Comparison of ENCODE assay signal across 10 cellular contexts in genomic region chr4:101304916-101305315, GRCh38. TPM values are rescaled to one million over a fixed set of nuclear protein-coding genes. Genes with fewer than 3 reads are reported as not detected.
DNase-seq lines count a peak whose midpoint lies in the region; ATAC-seq and TF ChIP-seq lines count a peak whose summit lies in the region.
"Had no signal": no experiment of that assay in that cellular context is flagged by ENCODE, and none has a peak within 500 bp of the region (broad histone marks: within the 10 kb centered on the region; RNA-seq: fewer than 3 reads in every experiment).

No MANE protein-coding gene starts in this region.

- H4K20me1 ChIP-seq in smooth muscle cell (ENCODE audit: low read depth): peaks cover 97% of the 10 kb centered on the region

- H3K4me3 ChIP-seq in HUES48 (ENCODE audit: low read depth, low read length) (no peak overlapping the region), smooth muscle cell (peak overlapping the region; percentile 2)

- H3K27me3 ChIP-seq in HUES48 (ENCODE audit: control insufficient read depth, insufficient read depth, low read length): no peaks in the 10 kb centered on the region
- no peaks in the 10 kb centered on the region for H3K27me3 ChIP-seq in smooth muscle cell (ENCODE audit: low read depth)

- no peak for TF ChIP-seq CTCF in smooth muscle cell (IDR thresholded peaks at IDR 0.05; ENCODE audit: borderline replicate concordance, insufficient read depth, poor library complexity, severe bottlenecking)

- WGBS in smooth muscle cell (ENCODE audit: low lambda C conversion rate): 2% methylated on average over 2 of the region's 2 CpGs

- peak overlapping the region; percentile 77 for H3K4me2 ChIP-seq in smooth muscle cell

- peak overlapping the region; percentile 47 for H3K27ac Mint-ChIP-seq in T-helper 17 cell

- H3K9ac ChIP-seq in HUES48 (ENCODE audit: low read depth, low read length) (no peak overlapping the region), smooth muscle cell (ENCODE audit: low read depth) (no peak overlapping the region)

- peak overlapping the region; percentile 88 for H3K27ac ChIP-seq in HUES48 (ENCODE audit: low read depth, low read length)
- peak overlapping the region; percentile 73 for H3K27ac ChIP-seq in smooth muscle cell (ENCODE audit: low read depth)

- H3K36me3 Mint-ChIP-seq in T-helper 17 cell (ENCODE audit: low read depth): no peaks in the 10 kb centered on the region

- no peaks in the 10 kb centered on the region for H3K27me3 Mint-ChIP-seq in T-helper 17 cell

- H2AFZ ChIP-seq in smooth muscle cell (ENCODE audit: low read depth): no peak overlapping the region

- no peak for DNase-seq in T-helper 17 cell
- DNase-seq in globus pallidus (ENCODE audit: low spot score): peak; percentile 82
- DNase-seq in smooth muscle cell (lab: John Stamatoyannopoulos, UW; ENCODE audit: unreplicated experiment): no peak
- no peak for DNase-seq in stimulated activated CD4-positive, alpha-beta T cell treated with anti-CD3 and anti-CD28 coated beads, Interleukin-15, amount 100 ng/mL, for 24 hours
- no peak for DNase-seq in activated effector memory CD4-positive, alpha-beta T cell treated with Interleukin-2 at 50 U/mL for 16 hours
- DNase-seq: glutamatergic neuron, NCI-H1092 had no signal

- no peaks in the 10 kb centered on the region for H3K9me3 ChIP-seq in HUES48 (ENCODE audit: control insufficient read depth, insufficient read depth, low read length)
- no peaks in the 10 kb centered on the region for H3K9me3 ChIP-seq in T-helper 17 cell (ENCODE audit: control insufficient read depth, low read length, poor library complexity, severe bottlenecking)
- H3K9me3 ChIP-seq in smooth muscle cell (replicated peaks; ENCODE audit: low read depth): no peaks in the 10 kb centered on the region

- peaks cover 92% of the 10 kb centered on the region for H3K79me2 ChIP-seq in smooth muscle cell (ENCODE audit: low read depth)

- peaks cover 26% of the 10 kb centered on the region for H3K4me1 Mint-ChIP-seq in T-helper 17 cell

- H3K4me3 Mint-ChIP-seq in T-helper 17 cell: no peak overlapping the region
- H3K4me3 Mint-ChIP-seq: stimulated activated effector memory CD8-positive, alpha-beta T cell treated with anti-CD3 and anti-CD28 coated beads, Interleukin-12 subunit alpha, Interleukin-12 subunit beta, amount 100 ng/mL, for 72 hours had no signal

- H3K4me1 ChIP-seq in HUES48 (ENCODE audit: control insufficient read depth, insufficient read depth, low read length) (peaks cover 34% of the 10 kb centered on the region), smooth muscle cell (ENCODE audit: low read depth) (peaks cover 30% of the 10 kb centered on the region)

- H3K36me3 ChIP-seq in HUES48 (ENCODE audit: control insufficient read depth, insufficient read depth, low read length) (no peaks in the 10 kb centered on the region), smooth muscle cell (ENCODE audit: low read depth) (no peaks in the 10 kb centered on the region)

- peaks cover 10% of the 10 kb centered on the region for H3F3A ChIP-seq in smooth muscle cell (ENCODE audit: low read depth)

- ATAC-seq in T-helper 17 cell: no peak
- ATAC-seq in HG03095 (IDR thresholded peaks at IDR 0.05; ENCODE audit: unreplicated experiment): no peak
- ATAC-seq: stimulated activated effector memory CD8-positive, alpha-beta T cell treated with anti-CD3 and anti-CD28 coated beads, Interleukin-12 subunit alpha, Interleukin-12 subunit beta, amount 100 ng/mL, for 72 hours had no signal

RNA-seq across cellular contexts. Expression of gene PPP3CA, which starts 42.4 kb away (rescaled TPM):
- total RNA-seq in T-helper 17 cell (10 to 100 TPM; 28.4 to 36.9 TPM), smooth muscle cell (70.4 and 96.1 TPM in 2 replicates)
- 16.2 and 18.6 TPM in 2 replicates for polyA plus RNA-seq in smooth muscle cell
